ENCODE assay signal across 33 cellular contexts in the genomic region with DNA sequence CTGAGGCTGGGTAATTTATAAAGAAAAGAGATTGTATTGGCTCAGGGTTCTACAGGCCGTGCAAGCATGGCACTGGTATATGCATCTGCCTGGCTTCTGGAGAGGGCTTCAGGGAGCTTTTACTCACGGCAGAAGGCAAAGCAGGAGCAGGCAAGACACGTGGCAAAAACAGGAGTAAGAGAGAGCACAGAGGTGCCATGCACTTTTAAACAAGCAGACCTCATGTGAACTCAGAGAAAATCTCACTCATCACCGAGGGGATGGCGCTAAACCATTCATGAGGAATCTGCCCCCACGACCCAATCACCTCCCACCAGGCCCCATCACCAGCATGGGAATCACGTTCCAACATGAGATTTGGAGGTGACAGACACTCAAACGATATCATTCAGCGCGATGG.
"Had no signal": no experiment of that assay in that cellular context is flagged by ENCODE, and none has a peak within 500 bp of the region (broad histone marks: within the 10 kb centered on the region; RNA-seq: fewer than 3 reads in every experiment).

No MANE protein-coding gene starts in this region.

- H3K9me3 ChIP-seq: adrenal gland, ascending aorta, body of pancreas had no signal

- H3K27ac ChIP-seq: adrenal gland, ascending aorta, body of pancreas, brain microvascular endothelial cell, breast epithelium, cardiac muscle cell had no signal

- DNase-seq: activated effector memory CD4-positive, alpha-beta T cell treated with anti-CD3 and anti-CD28 coated beads, Interleukin-2, amount 50 U/mL, for 16 hours; activated effector memory CD4-positive, alpha-beta T cell treated with Interleukin-2 at 50 U/mL for 16 hours; activated gamma-delta T cell; activated gamma-delta T cell treated with Interleukin-2 at 50 U/mL for 16 hours; activated naive CD4-positive, alpha-beta T cell; activated naive CD4-positive, alpha-beta T cell treated with anti-CD3 and anti-CD28 coated beads for 36 hours; activated naive CD4-positive, alpha-beta T cell treated with anti-CD3 and anti-CD28 coated beads, Interleukin-2, amount 10 ng/mL, durations not matched to agents 7 days and 5 days; activated naive CD4-positive, alpha-beta T cell treated with anti-CD3 and anti-CD28 coated beads, Interleukin-2, amount 50 U/mL, for 16 hours; activated naive CD4-positive, alpha-beta T cell treated with Interleukin-2 at 50 U/mL for 16 hours; activated naive CD8-positive, alpha-beta T cell treated with anti-CD3 and anti-CD28 coated beads for 36 hours; activated naive CD8-positive, alpha-beta T cell treated with anti-CD3 and anti-CD28 coated beads, Interleukin-2, amount 10 ng/mL, durations not matched to agents 7 days and 5 days; activated naive CD8-positive, alpha-beta T cell treated with anti-CD3 and anti-CD28 coated beads, Interleukin-2, amount 50 U/mL, for 24 hours; activated T-cell treated with anti-CD3 and anti-CD28 coated beads for 4 hours; activated T-cell treated with anti-CD3 and anti-CD28 coated beads, Interleukin-2, amount 50 U/mL, for 1 hour; activated T-cell treated with anti-CD3 and anti-CD28 coated beads, Interleukin-2, amount 50 U/mL, for 24 hours; activated T-cell treated with anti-CD3 and anti-CD28 coated beads, Interleukin-2, amount 50 U/mL, for 4 hours; activated T-cell treated with anti-CD3 and anti-CD28 coated beads, Interleukin-2, amount 50 U/mL, for 48 hours; activated T-cell treated with anti-CD3 and anti-CD28 coated beads, Interleukin-2, amount 50 U/mL, for 72 hours; adrenal gland; amniotic stem cell; amygdala; anterior cingulate cortex; aorta; body of pancreas; brain microvascular endothelial cell; caudate nucleus; central memory CD4-positive, alpha-beta T cell; cerebellar nuclear complex had no signal

- ATAC-seq: activated naive CD4-positive, alpha-beta T cell treated with anti-CD3 and anti-CD28 coated beads, Interleukin-2, amount 50 U/mL, for 72 hours; activated naive CD8-positive, alpha-beta T cell treated with anti-CD3 and anti-CD28 coated beads, Interleukin-2, amount 50 U/mL, for 24 hours; activated T-cell treated with anti-CD3 and anti-CD28 coated beads, Interleukin-2, amount 50 U/mL, for 4 hours; activated T-cell treated with anti-CD3 and anti-CD28 coated beads, Interleukin-2, amount 50 U/mL, for 72 hours; activated T-helper 17 cell treated with anti-CD3 and anti-CD28 coated beads, Interleukin-2, amount 50 U/mL, for 72 hours; body of pancreas had no signal

- H3K4me1 ChIP-seq: adrenal gland, ascending aorta, body of pancreas, breast epithelium had no signal

- H3K4me3 ChIP-seq: adrenal gland, ascending aorta, body of pancreas, breast epithelium, cardiac muscle cell had no signal

- H3K27me3 ChIP-seq: adrenal gland, ascending aorta, body of pancreas, brain microvascular endothelial cell, breast epithelium had no signal

- H3K36me3 ChIP-seq: adrenal gland, ascending aorta, brain microvascular endothelial cell, breast epithelium, cardiac muscle cell had no signal
